1 cellular context compared by ENCODE assay signal in genomic region chr7:27693794-27694193, GRCh38.
TF ChIP-seq lines count a peak whose summit lies in the region.

No MANE protein-coding gene starts in this region.

TF ChIP-seq in HepG2, 621 proteins besides CTCF, POLR2A, EP300 and RAD21 (continued from another document and continues in another):
- TF ChIP-seq PRDM10 (CRISPR knock-in tag; IDR thresholded peaks at IDR 0.05; ENCODE audit: low read depth) (no peak), RXRB (CRISPR knock-in tag; IDR thresholded peaks at IDR 0.05; ENCODE audit: borderline replicate concordance) (peak; percentile 95), IKZF5 (CRISPR knock-in tag; IDR thresholded peaks at IDR 0.05) (peak; percentile 71; the same call in 1 of the 2 replicates), TAF1 (CRISPR knock-in tag; IDR thresholded peaks at IDR 0.05) (no peak), ZNF580 (CRISPR knock-in tag; IDR thresholded peaks at IDR 0.05; ENCODE audit: borderline replicate concordance, low read depth) (peak; percentile 69; the same call in 1 of the 2 replicates), ZFP36L1 (CRISPR knock-in tag; IDR thresholded peaks at IDR 0.05) (no peak), ASH2L (IDR thresholded peaks at IDR 0.05; ENCODE audit: insufficient read length, low read depth, low read length) (no peak), ZNF24 (IDR thresholded peaks at IDR 0.05) (no peak), ZNF703 (CRISPR knock-in tag; IDR thresholded peaks at IDR 0.05; ENCODE audit: borderline replicate concordance) (no peak), ZFP37 (CRISPR knock-in tag; IDR thresholded peaks at IDR 0.05; ENCODE audit: borderline replicate concordance) (no peak), RARG (CRISPR knock-in tag; IDR thresholded peaks at IDR 0.05; ENCODE audit: low read depth) (no peak), TBL1XR1 (IDR thresholded peaks at IDR 0.05; ENCODE audit: borderline replicate concordance, low read length, partially characterized antibody) (no peak), ZNF33A (CRISPR knock-in tag; IDR thresholded peaks at IDR 0.05; ENCODE audit: borderline replicate concordance) (no peak), ZBTB7B (CRISPR knock-in tag; IDR thresholded peaks at IDR 0.05) (peak; percentile 59; the same call in 1 of the 2 replicates), CERS6 (CRISPR knock-in tag; IDR thresholded peaks at IDR 0.05) (no peak), CENPX (CRISPR knock-in tag; IDR thresholded peaks at IDR 0.05) (no peak), ZNF572 (CRISPR knock-in tag; IDR thresholded peaks at IDR 0.05) (no peak), FOXA1 (IDR thresholded peaks at IDR 0.05) (no peak), FOXA1 (CRISPR knock-in tag; IDR thresholded peaks at IDR 0.05) (peak; percentile 48), DMTF1 (CRISPR knock-in tag; IDR thresholded peaks at IDR 0.05) (no peak), ZNF274 (CRISPR knock-in tag; IDR thresholded peaks at IDR 0.05) (no peak), FOXP4 (CRISPR knock-in tag; IDR thresholded peaks at IDR 0.05) (peak; percentile 67), NR2F6 (IDR thresholded peaks at IDR 0.05) (peak; percentile 35; the same call in 1 of the 2 replicates), NR2F6 (CRISPR knock-in tag; IDR thresholded peaks at IDR 0.05) (peak; percentile 67), DNMT3B (CRISPR knock-in tag; conservative IDR thresholded peaks at IDR 0.05) (no peak), FOXO1 (CRISPR knock-in tag; IDR thresholded peaks at IDR 0.05) (peak; percentile 70), ZNF513 (CRISPR knock-in tag; conservative IDR thresholded peaks at IDR 0.05) (no peak), RCOR2 (CRISPR knock-in tag; IDR thresholded peaks at IDR 0.05) (0 out of 2 replicates have a peak, but pooled peaks have one; percentile 55), SOX13 (IDR thresholded peaks at IDR 0.05) (no peak), SOX13 (CRISPR knock-in tag; conservative IDR thresholded peaks at IDR 0.05 in 1 of 2, IDR thresholded peaks at IDR 0.05 in 1 of 2) (peak in 1 of 2 experiments; percentile 84; a peak in 2 of 4 replicates), FOXM1 (CRISPR knock-in tag; IDR thresholded peaks at IDR 0.05) (no peak), CREB3 (CRISPR knock-in tag; IDR thresholded peaks at IDR 0.05) (no peak), CSRNP2 (CRISPR knock-in tag; conservative IDR thresholded peaks at IDR 0.05; ENCODE audit: low read depth) (no peak), KLF11 (CRISPR knock-in tag; IDR thresholded peaks at IDR 0.05) (0 out of 2 replicates have a peak, but pooled peaks have one; percentile 63), MEF2D (CRISPR knock-in tag; IDR thresholded peaks at IDR 0.05) (no peak), FOXK1 (CRISPR knock-in tag; IDR thresholded peaks at IDR 0.05; ENCODE audit: borderline replicate concordance, low read depth) (peak; percentile 39; the same call in 1 of the 2 replicates), ATF3 (CRISPR knock-in tag; IDR thresholded peaks at IDR 0.05) (peak; percentile 55; the same call in 1 of the 2 replicates), PATZ1 (CRISPR knock-in tag; IDR thresholded peaks at IDR 0.05) (no peak; the same call in 1 of the 2 replicates), NCOA2 (CRISPR knock-in tag; IDR thresholded peaks at IDR 0.05) (peak; percentile 92), REXO4 (CRISPR knock-in tag; IDR thresholded peaks at IDR 0.05; ENCODE audit: borderline replicate concordance) (no peak), SOX6 (IDR thresholded peaks at IDR 0.05) (no peak), SOX6 (CRISPR knock-in tag; IDR thresholded peaks at IDR 0.05) (peak; percentile 61), HIVEP1 (CRISPR knock-in tag; IDR thresholded peaks at IDR 0.05) (no peak), TFE3 (CRISPR knock-in tag; IDR thresholded peaks at IDR 0.05) (peak; percentile 98)
